ENCODE assay signal across 8 cellular contexts in the genomic region with DNA sequence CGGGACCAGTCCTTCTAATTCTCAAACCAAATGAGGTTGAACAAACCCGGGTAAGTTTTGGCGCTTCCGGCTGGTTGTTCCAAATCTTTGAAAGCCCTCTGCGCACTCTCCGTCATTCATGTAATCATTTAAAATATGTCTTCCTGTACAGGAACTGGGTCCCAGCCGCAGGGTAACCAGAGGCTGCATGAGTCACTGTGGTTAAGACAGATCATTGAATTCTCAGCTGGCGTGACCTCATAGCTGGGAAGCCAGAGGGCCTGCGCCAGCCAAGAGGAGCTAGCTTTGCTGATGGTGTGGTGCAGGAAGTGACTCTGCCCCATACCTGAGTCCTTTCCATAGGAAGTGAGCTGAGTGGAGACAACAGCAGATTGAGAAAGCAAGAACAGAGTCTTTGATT.
DNase-seq lines count a peak whose midpoint lies in the region; ATAC-seq and TF ChIP-seq lines count a peak whose summit lies in the region.

No MANE protein-coding gene starts in this region.

- no peaks in the 10 kb centered on the region for H3K36me3 ChIP-seq in MG63
- no peaks in the 10 kb centered on the region for H3K36me3 ChIP-seq in testis (ENCODE audit: low read depth, missing control alignments)

- intact Hi-C loops in testis (cut with DNase I; ENCODE audit: low total_unique reads): no loop called here

- TF ChIP-seq POLR2A in testis (IDR thresholded peaks at IDR 0.05): no peak

- H3K9me3 ChIP-seq in MG63: no peaks in the 10 kb centered on the region
- no peaks in the 10 kb centered on the region for H3K9me3 ChIP-seq in testis

- peak; percentile 97 for DNase-seq in AG09309 (ENCODE audit: low read depth)
- DNase-seq in MG63: peak; percentile 99
- DNase-seq in activated CD4-positive, alpha-beta T cell treated with anti-CD3 and anti-CD28 coated beads for 48 hours: peak; percentile 91
- DNase-seq in choroid plexus epithelial cell (ENCODE audit: low read depth): peak; percentile 99
- peak; percentile 99 for DNase-seq in non-pigmented ciliary epithelial cell (ENCODE audit: low read depth)
- peak; percentile 53 for DNase-seq in testis

- no peak for ATAC-seq in GM19351 (IDR thresholded peaks at IDR 0.05; ENCODE audit: unreplicated experiment)
- ATAC-seq in GM19328 (IDR thresholded peaks at IDR 0.05; ENCODE audit: unreplicated experiment): no peak

- H3K4me1 ChIP-seq in testis: no peaks in the 10 kb centered on the region

- no peak overlapping the region for H3K4me3 ChIP-seq in AG09309 (ENCODE audit: control insufficient read depth, low read depth, low read length)
- no peak overlapping the region for H3K4me3 ChIP-seq in MG63
- H3K4me3 ChIP-seq in choroid plexus epithelial cell (ENCODE audit: low read depth, low read length): no peak overlapping the region
- H3K4me3 ChIP-seq in testis: peak overlapping the region in 1 of 2 donors; percentile 5

- no peak overlapping the region for H3K27ac ChIP-seq in testis

- TF ChIP-seq CTCF in AG09309 (IDR thresholded peaks at IDR 0.05; ENCODE audit: control insufficient read depth, insufficient read depth, low read depth, low read length, missing control alignments): no peak
- no peak for TF ChIP-seq CTCF in choroid plexus epithelial cell (conservative IDR thresholded peaks at IDR 0.05; ENCODE audit: low read depth, low read length)
- TF ChIP-seq CTCF in testis (IDR thresholded peaks at IDR 0.05): no peak

- H3K27me3 ChIP-seq in MG63 (no peaks in the 10 kb centered on the region), testis (no peaks in the 10 kb centered on the region)

- 52 to 59% methylated on average over 9 of the region's 9 CpGs for WGBS in testis, 2 donors
